ENCODE assay signal across 16 cellular contexts in genomic region chr2:42232024-42232423, GRCh38.
DNase-seq lines count a peak whose midpoint lies in the region; ATAC-seq and TF ChIP-seq lines count a peak whose summit lies in the region.
"Had no signal": no experiment of that assay in that cellular context is flagged by ENCODE, and none has a peak within 500 bp of the region (broad histone marks: within the 10 kb centered on the region; RNA-seq: fewer than 3 reads in every experiment).

No MANE protein-coding gene starts in this region.

- no peak overlapping the region for H3K27ac Mint-ChIP-seq in activated T-cell treated with anti-CD3 and anti-CD28 coated beads, Interleukin-2, amount 50 U/mL, for 72 hours
- no peak overlapping the region for H3K27ac Mint-ChIP-seq in activated T-helper 17 cell treated with anti-CD3 and anti-CD28 coated beads, Interleukin-2, amount 50 U/mL, for 72 hours
- H3K27ac Mint-ChIP-seq in CD4-positive, alpha-beta T cell: no peak overlapping the region

- no peak overlapping the region for H3K27ac ChIP-seq in CD4-positive, alpha-beta T cell (ENCODE audit: low read depth, low read length)
- H3K27ac ChIP-seq: BLaER1 treated with 17β-estradiol and CSF1 and Interleukin-3, amounts not matched to agents 10 nM and 100 nM; Peyer's patch had no signal

- no peaks in the 10 kb centered on the region for H3K9me3 Mint-ChIP-seq in activated T-cell treated with anti-CD3 and anti-CD28 coated beads, Interleukin-2, amount 50 U/mL, for 72 hours
- no peaks in the 10 kb centered on the region for H3K9me3 Mint-ChIP-seq in activated T-helper 17 cell treated with anti-CD3 and anti-CD28 coated beads, Interleukin-2, amount 50 U/mL, for 72 hours
- no peaks in the 10 kb centered on the region for H3K9me3 Mint-ChIP-seq in CD4-positive, alpha-beta T cell

- POLR2A ChIA-PET in CD4-positive, alpha-beta T cell (lab: Charles Lee): no interaction called here

- H3K9me3 ChIP-seq in CD4-positive, alpha-beta T cell (ENCODE audit: control insufficient read depth, low read length): no peaks in the 10 kb centered on the region
- H3K9me3 ChIP-seq: BLaER1 treated with 17β-estradiol and CSF1 and Interleukin-3, amounts not matched to agents 10 nM and 100 nM; Peyer's patch had no signal

- H3K4me3 Mint-ChIP-seq in activated T-cell treated with anti-CD3 and anti-CD28 coated beads, Interleukin-2, amount 50 U/mL, for 72 hours: no peak overlapping the region
- H3K4me3 Mint-ChIP-seq in activated T-helper 17 cell treated with anti-CD3 and anti-CD28 coated beads, Interleukin-2, amount 50 U/mL, for 72 hours: no peak overlapping the region
- H3K4me3 Mint-ChIP-seq in CD4-positive, alpha-beta T cell: no peak overlapping the region

- no peaks in the 10 kb centered on the region for H3K27me3 ChIP-seq in CD4-positive, alpha-beta T cell (ENCODE audit: control insufficient read depth, insufficient read depth, low read length)
- H3K27me3 ChIP-seq: BLaER1 treated with 17β-estradiol and CSF1 and Interleukin-3, amounts not matched to agents 10 nM and 100 nM; Peyer's patch had no signal

- TF ChIP-seq CTCF in CD4-positive, alpha-beta T cell (IDR thresholded peaks at IDR 0.05): no peak

- intact Hi-C loops in CD4-positive, alpha-beta T cell (cut with DNase I, micrococcal nuclease): no loop called here

- H3K27me3 Mint-ChIP-seq in activated T-cell treated with anti-CD3 and anti-CD28 coated beads, Interleukin-2, amount 50 U/mL, for 72 hours (ENCODE audit: low read depth): no peaks in the 10 kb centered on the region
- no peaks in the 10 kb centered on the region for H3K27me3 Mint-ChIP-seq in activated T-helper 17 cell treated with anti-CD3 and anti-CD28 coated beads, Interleukin-2, amount 50 U/mL, for 72 hours
- H3K27me3 Mint-ChIP-seq in CD4-positive, alpha-beta T cell: no peaks in the 10 kb centered on the region

- peaks cover 62% of the 10 kb centered on the region for H3K4me1 Mint-ChIP-seq in activated T-cell treated with anti-CD3 and anti-CD28 coated beads, Interleukin-2, amount 50 U/mL, for 72 hours (ENCODE audit: low read depth)
- peaks cover 34% of the 10 kb centered on the region for H3K4me1 Mint-ChIP-seq in activated T-helper 17 cell treated with anti-CD3 and anti-CD28 coated beads, Interleukin-2, amount 50 U/mL, for 72 hours
- peaks cover 90% of the 10 kb centered on the region for H3K4me1 Mint-ChIP-seq in CD4-positive, alpha-beta T cell (ENCODE audit: low read depth)

- no peaks in the 10 kb centered on the region for H3K36me3 Mint-ChIP-seq in activated T-cell treated with anti-CD3 and anti-CD28 coated beads, Interleukin-2, amount 50 U/mL, for 72 hours (ENCODE audit: insufficient read depth in 2 of 2)
- H3K36me3 Mint-ChIP-seq in activated T-helper 17 cell treated with anti-CD3 and anti-CD28 coated beads, Interleukin-2, amount 50 U/mL, for 72 hours (ENCODE audit: low read depth): peaks cover 6% of the 10 kb centered on the region
- H3K36me3 Mint-ChIP-seq in CD4-positive, alpha-beta T cell (ENCODE audit: low read depth): peaks cover 22% of the 10 kb centered on the region

- CTCF ChIA-PET in CD4-positive, alpha-beta T cell (lab: Charles Lee): interaction anchor here (0.9 kb wide), 1 partner anchor 16 kb away, joined by 3 read pairs; no protein-coding TSS in a partner anchor

- DNase-seq in activated T-cell treated with anti-CD3 and anti-CD28 coated beads, Interleukin-2, amount 50 U/mL, for 72 hours: no peak
- DNase-seq in activated T-cell treated with anti-CD3 and anti-CD28 coated beads, Interleukin-2, amount 50 U/mL, for 1 hour: no peak
- DNase-seq in stimulated activated naive CD4-positive, alpha-beta T cell treated with Interleukin-2 at 50 U/mL for 16 hours (lab: John Stamatoyannopoulos, UW): peak; percentile 13
- DNase-seq in stimulated activated naive CD4-positive, alpha-beta T cell (lab: John Stamatoyannopoulos, UW): no peak
- DNase-seq in CD4-positive, alpha-beta T cell: no peak
- DNase-seq: DMS79; NCI-H1417; NCI-H187; NCI-H2107; NCI-H510A; NCI-H748 treated with DMSO at 0.1 percent for 48 hours; NK-92 treated with Interleukin-12 subunit alpha and Interleukin-12 subunit beta, amount 100 ng/mL, for 24 hours; Peyer's patch had no signal

- ATAC-seq in activated T-cell treated with anti-CD3 and anti-CD28 coated beads, Interleukin-2, amount 50 U/mL, for 72 hours (replicated peaks in 1 of 2): peak; percentile 32 to 80
- ATAC-seq in activated T-helper 17 cell treated with anti-CD3 and anti-CD28 coated beads, Interleukin-2, amount 50 U/mL, for 72 hours (replicated peaks): peak; percentile 85
- no peak for ATAC-seq in CD4-positive, alpha-beta T cell (ENCODE audit: poor library complexity)
- no peak for ATAC-seq in HG02973 (IDR thresholded peaks at IDR 0.05; ENCODE audit: unreplicated experiment)

Comparison
In these comparisons a context has a peak if more than half of its experiments do, and no peak if none do; other contexts are left out.
1. ATAC-seq: peak in activated T-cell treated with anti-CD3 and anti-CD28 coated beads, Interleukin-2, amount 50 U/mL, for 72 hours (2 of 2) and activated T-helper 17 cell treated with anti-CD3 and anti-CD28 coated beads, Interleukin-2, amount 50 U/mL, for 72 hours (single experiment); none in CD4-positive, alpha-beta T cell (single experiment) and HG02973 (single experiment).